In the genomic region with DNA sequence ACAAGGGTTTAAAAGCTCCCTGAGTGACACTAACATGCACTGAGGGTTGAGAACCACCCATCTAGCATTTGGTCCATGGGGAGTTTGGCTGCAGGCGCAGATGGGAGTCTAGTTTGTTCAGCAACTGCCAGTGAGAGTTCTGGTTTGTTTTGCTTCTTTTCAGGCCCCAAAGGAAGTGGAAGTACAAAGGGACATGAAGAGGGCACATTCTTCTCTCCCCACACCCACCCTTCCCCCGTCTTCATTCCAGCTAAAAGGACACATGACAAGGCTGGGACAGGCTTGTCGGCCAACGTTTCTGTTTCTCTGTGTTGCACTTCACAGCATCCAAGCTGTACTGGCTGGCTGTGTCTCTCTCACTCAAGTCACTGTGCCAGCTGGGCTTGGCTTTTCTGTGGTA, we compare ENCODE assay signal across 14 cellular contexts. TPM values are rescaled to one million over a fixed set of nuclear protein-coding genes. Genes with fewer than 3 reads are reported as not detected.
A peak's percentile ranks its signal among the peaks of the same experiment; 100 is the strongest.
DNase-seq lines count a peak whose midpoint lies in the region; ATAC-seq and TF ChIP-seq lines count a peak whose summit lies in the region.
"Had no signal": no experiment of that assay in that cellular context is flagged by ENCODE, and none has a peak within 500 bp of the region (broad histone marks: within the 10 kb centered on the region; RNA-seq: fewer than 3 reads in every experiment).

No MANE protein-coding gene starts in this region.

- no peaks in the 10 kb centered on the region for H3K27me3 Mint-ChIP-seq in chondrocyte (ENCODE audit: low read depth)
- H3K27me3 Mint-ChIP-seq in activated T-cell treated with anti-CD3 and anti-CD28 coated beads, Interleukin-2, amount 50 U/mL, for 4 hours (ENCODE audit: low read depth): no peaks in the 10 kb centered on the region
- no peaks in the 10 kb centered on the region for H3K27me3 Mint-ChIP-seq in activated T-helper 2 cell treated with anti-CD3 and anti-CD28 coated beads, Interferon-gamma antibody, Interleukin-2, Interleukin-4, amounts not matched to agents 10 μg/mL and 5 μg/mL and 100 μg/mL, durations not matched to agents 14 hours and 24 hours and 36 hours (ENCODE audit: low read depth)

- peak overlapping the region; percentile 86 for H3K27ac Mint-ChIP-seq in chondrocyte (ENCODE audit: unreplicated experiment)
- H3K27ac Mint-ChIP-seq in activated T-helper 2 cell treated with anti-CD3 and anti-CD28 coated beads, Interferon-gamma antibody, Interleukin-2, Interleukin-4, amounts not matched to agents 10 μg/mL and 5 μg/mL and 100 μg/mL, durations not matched to agents 14 hours and 24 hours and 36 hours: no peak overlapping the region
- H3K27ac Mint-ChIP-seq: IgD-negative memory B cell had no signal

- peaks cover 2% of the 10 kb centered on the region for H3K36me3 Mint-ChIP-seq in chondrocyte (ENCODE audit: low read depth)
- no peaks in the 10 kb centered on the region for H3K36me3 Mint-ChIP-seq in activated T-cell treated with anti-CD3 and anti-CD28 coated beads, Interleukin-2, amount 50 U/mL, for 4 hours (ENCODE audit: insufficient read depth)
- H3K36me3 Mint-ChIP-seq in activated T-helper 2 cell treated with anti-CD3 and anti-CD28 coated beads, Interferon-gamma antibody, Interleukin-2, Interleukin-4, amounts not matched to agents 10 μg/mL and 5 μg/mL and 100 μg/mL, durations not matched to agents 14 hours and 24 hours and 36 hours (ENCODE audit: low read depth): no peaks in the 10 kb centered on the region
- H3K36me3 Mint-ChIP-seq: IgD-negative memory B cell had no signal

- DNase-seq in EH (ENCODE audit: low read depth) (peak; percentile 14), chondrocyte (ENCODE audit: low spot score) (no peak), islet precursor cell (peak; percentile 65), putamen (ENCODE audit: low spot score) (peak; percentile 87), RPMI8226 (no peak)
- DNase-seq in activated T-cell treated with anti-CD3 and anti-CD28 coated beads, Interleukin-2, amount 50 U/mL, for 4 hours: no peak
- no peak for DNase-seq in activated T-helper 2 cell treated with anti-CD3 and anti-CD28 coated beads, Interferon-gamma antibody, Interleukin-2, Interleukin-4, amounts not matched to agents 10 μg/mL and 5 μg/mL and 100 μg/mL, durations not matched to agents 14 hours and 24 hours and 36 hours (ENCODE audit: low spot score)
- DNase-seq: central memory CD4-positive, alpha-beta T cell; foreskin keratinocyte; NCI-H187; stimulated activated naive CD4-positive, alpha-beta T cell; T1000 had no signal

- H3K4me1 Mint-ChIP-seq in chondrocyte (ENCODE audit: low read depth): peaks cover 51% of the 10 kb centered on the region
- H3K4me1 Mint-ChIP-seq in activated T-cell treated with anti-CD3 and anti-CD28 coated beads, Interleukin-2, amount 50 U/mL, for 4 hours (ENCODE audit: low read depth): peaks cover 34% of the 10 kb centered on the region
- H3K4me1 Mint-ChIP-seq in activated T-helper 2 cell treated with anti-CD3 and anti-CD28 coated beads, Interferon-gamma antibody, Interleukin-2, Interleukin-4, amounts not matched to agents 10 μg/mL and 5 μg/mL and 100 μg/mL, durations not matched to agents 14 hours and 24 hours and 36 hours (ENCODE audit: low read depth): peaks cover 46% of the 10 kb centered on the region

- ATAC-seq in activated T-cell treated with anti-CD3 and anti-CD28 coated beads, Interleukin-2, amount 50 U/mL, for 4 hours: no peak
- no peak for ATAC-seq in GM18511 (IDR thresholded peaks at IDR 0.05; ENCODE audit: unreplicated experiment)
- ATAC-seq: foreskin keratinocyte had no signal

- intact Hi-C loops in activated T-helper 2 cell treated with anti-CD3 and anti-CD28 coated beads, Interferon-gamma antibody, Interleukin-2, Interleukin-4, amounts not matched to agents 10 μg/mL and 5 μg/mL and 100 μg/mL, durations not matched to agents 14 hours and 24 hours and 36 hours (cut with micrococcal nuclease): no loop called here

- H3K4me3 Mint-ChIP-seq in chondrocyte (ENCODE audit: unreplicated experiment): peak overlapping the region; percentile 26
- no peak overlapping the region for H3K4me3 Mint-ChIP-seq in activated T-cell treated with anti-CD3 and anti-CD28 coated beads, Interleukin-2, amount 50 U/mL, for 4 hours
- H3K4me3 Mint-ChIP-seq in activated T-helper 2 cell treated with anti-CD3 and anti-CD28 coated beads, Interferon-gamma antibody, Interleukin-2, Interleukin-4, amounts not matched to agents 10 μg/mL and 5 μg/mL and 100 μg/mL, durations not matched to agents 14 hours and 24 hours and 36 hours (ENCODE audit: low read depth): no peak overlapping the region

- H3K9me3 Mint-ChIP-seq in chondrocyte (ENCODE audit: low read depth): no peaks in the 10 kb centered on the region
- H3K9me3 Mint-ChIP-seq in activated T-cell treated with anti-CD3 and anti-CD28 coated beads, Interleukin-2, amount 50 U/mL, for 4 hours: no peaks in the 10 kb centered on the region
- H3K9me3 Mint-ChIP-seq in activated T-helper 2 cell treated with anti-CD3 and anti-CD28 coated beads, Interferon-gamma antibody, Interleukin-2, Interleukin-4, amounts not matched to agents 10 μg/mL and 5 μg/mL and 100 μg/mL, durations not matched to agents 14 hours and 24 hours and 36 hours: no peaks in the 10 kb centered on the region
- H3K9me3 Mint-ChIP-seq: IgD-negative memory B cell had no signal

- no peak for TF ChIP-seq CTCF in chondrocyte (IDR thresholded peaks at IDR 0.05)

RNA-seq across cellular contexts. Expression of a gene that starts 8.2 kb away (rescaled TPM):
- 48.0 to 71.1 TPM (median 67.9 TPM) in 3 replicates for total RNA-seq in chondrocyte
- total RNA-seq in activated T-cell treated with anti-CD3 and anti-CD28 coated beads, Interleukin-2, amount 50 U/mL, for 4 hours: 10 to 100 TPM; 15.1 to 30.4 (median 21.0) TPM
- total RNA-seq in activated T-helper 2 cell treated with anti-CD3 and anti-CD28 coated beads, Interferon-gamma antibody, Interleukin-2, Interleukin-4, amounts not matched to agents 10 μg/mL and 5 μg/mL and 100 μg/mL, durations not matched to agents 14 hours and 24 hours and 36 hours: 33.7 and 34.9 TPM in 2 replicates

RNA-seq across cellular contexts. Expression of a gene that starts 14.7 kb away (rescaled TPM):
- 45.2 to 48.6 TPM (median 45.5 TPM) in 3 replicates for total RNA-seq in chondrocyte
- 10 to 100 TPM; 51.7 to 63.4 (median 56.1) TPM for total RNA-seq in activated T-cell treated with anti-CD3 and anti-CD28 coated beads, Interleukin-2, amount 50 U/mL, for 4 hours
- total RNA-seq in activated T-helper 2 cell treated with anti-CD3 and anti-CD28 coated beads, Interferon-gamma antibody, Interleukin-2, Interleukin-4, amounts not matched to agents 10 μg/mL and 5 μg/mL and 100 μg/mL, durations not matched to agents 14 hours and 24 hours and 36 hours: 43.5 and 50.3 TPM in 2 replicates

RNA-seq across cellular contexts. Expression of a gene that starts 32.2 kb away (rescaled TPM):
- not detected in 3 replicates for total RNA-seq in chondrocyte
- total RNA-seq in activated T-cell treated with anti-CD3 and anti-CD28 coated beads, Interleukin-2, amount 50 U/mL, for 4 hours: not detected
- not detected in 2 replicates for total RNA-seq in activated T-helper 2 cell treated with anti-CD3 and anti-CD28 coated beads, Interferon-gamma antibody, Interleukin-2, Interleukin-4, amounts not matched to agents 10 μg/mL and 5 μg/mL and 100 μg/mL, durations not matched to agents 14 hours and 24 hours and 36 hours
- total RNA-seq: foreskin keratinocyte had no signal

RNA-seq across cellular contexts. Expression of a gene that starts 56.4 kb away (rescaled TPM):
- not detected in 3 replicates for total RNA-seq in chondrocyte
- not detected for total RNA-seq in activated T-cell treated with anti-CD3 and anti-CD28 coated beads, Interleukin-2, amount 50 U/mL, for 4 hours
- not detected in 2 replicates for total RNA-seq in activated T-helper 2 cell treated with anti-CD3 and anti-CD28 coated beads, Interferon-gamma antibody, Interleukin-2, Interleukin-4, amounts not matched to agents 10 μg/mL and 5 μg/mL and 100 μg/mL, durations not matched to agents 14 hours and 24 hours and 36 hours
- total RNA-seq: foreskin keratinocyte had no signal

Comparison
In these comparisons a context has a peak if more than half of its experiments do, and no peak if none do; other contexts are left out.
1. DNase-seq: peak in EH (single experiment), islet precursor cell (single experiment) and putamen (single experiment); none in chondrocyte (single experiment), activated T-cell treated with anti-CD3 and anti-CD28 coated beads, Interleukin-2, amount 50 U/mL, for 4 hours (single experiment), RPMI8226 (single experiment) and activated T-helper 2 cell treated with anti-CD3 and anti-CD28 coated beads, Interferon-gamma antibody, Interleukin-2, Interleukin-4, amounts not matched to agents 10 μg/mL and 5 μg/mL and 100 μg/mL, durations not matched to agents 14 hours and 24 hours and 36 hours (single experiment).